In the genomic region with DNA sequence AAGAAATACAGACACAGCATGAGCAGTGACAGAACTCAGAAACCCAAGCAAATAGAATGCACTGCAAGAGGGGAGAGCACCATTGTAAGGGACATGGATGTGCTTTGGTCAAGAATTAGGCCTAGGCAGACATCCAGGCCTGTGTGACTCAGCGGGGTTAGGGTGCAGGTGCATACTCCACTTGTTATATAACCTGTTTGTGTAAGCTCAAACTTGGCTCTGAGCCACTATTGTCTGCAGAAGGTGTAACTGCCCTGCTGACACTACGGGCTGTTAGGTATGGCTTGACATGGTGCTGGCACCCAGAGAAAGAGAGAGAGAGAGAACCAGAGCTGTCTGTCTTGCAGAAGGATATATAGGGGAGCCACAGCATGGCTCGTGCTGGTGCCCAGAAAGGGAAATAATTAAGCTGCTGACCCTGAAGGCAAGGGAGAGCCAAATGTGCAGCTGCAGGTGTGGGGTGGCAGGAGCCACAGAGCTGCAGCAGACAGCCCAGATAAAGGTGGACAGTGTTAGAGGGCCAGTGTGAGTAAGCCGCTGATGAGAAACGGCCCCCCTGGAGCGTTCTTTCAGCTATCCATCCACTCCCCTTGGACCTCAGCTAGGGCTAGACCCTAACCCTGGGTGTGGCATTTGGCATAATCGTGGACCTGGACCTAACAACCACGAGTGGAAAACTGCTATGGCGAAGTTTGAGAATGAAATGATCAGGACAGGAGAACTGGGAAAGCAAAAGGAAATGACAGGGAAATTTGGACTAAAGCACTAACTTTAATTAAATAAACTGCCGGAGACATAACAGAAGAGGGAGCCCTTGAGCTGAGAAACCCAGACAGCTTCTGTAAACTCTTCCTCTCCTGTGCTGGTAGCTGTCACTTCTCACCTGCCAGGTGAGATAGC, we compare ENCODE assay signal across 9 cellular contexts.
DNase-seq lines count a peak whose midpoint lies in the region; ATAC-seq, FAIRE-seq and TF ChIP-seq lines count a peak whose summit lies in the region.
"Had no signal": no experiment of that assay in that cellular context is flagged by ENCODE, and none has a peak within 500 bp of the region (broad histone marks: within the 10 kb centered on the region; RNA-seq: fewer than 3 reads in every experiment).

No MANE protein-coding gene starts in this region.

- H3K4me3 Mint-ChIP-seq in nephron: no peak overlapping the region

- H3K18ac ChIP-seq in IMR-90 (ENCODE audit: low read depth, low read length): peak overlapping the region; percentile 97

- TF ChIP-seq POLR2A in IMR-90 (IDR thresholded peaks at IDR 0.05; ENCODE audit: low read depth, low read length) (no peak), endothelial cell of umbilical vein (IDR thresholded peaks at IDR 0.05; ENCODE audit: low read depth, low read length) (no peak), thyroid gland (IDR thresholded peaks at IDR 0.05) (no peak), H54 (IDR thresholded peaks at IDR 0.05; ENCODE audit: low read depth, low read length) (no peak)

- H3K4me1 Mint-ChIP-seq in nephron: no peaks in the 10 kb centered on the region

- 93% methylated on average over 3 of the region's 10 CpGs; no CpG with 5 or more reads in 1 of the 2 experiments for WGBS in IMR-90 (ENCODE audit: extremely low coverage in 2 of 2, insufficient read length in 1 of 2), 2 experiments
- 31 to 36% methylated on average over 10 of the region's 10 CpGs for WGBS in thyroid gland, 2 donors

- peak overlapping the region; percentile 92; the same call in 2 of the 3 replicates for H2BK15ac ChIP-seq in IMR-90 (ENCODE audit: low read depth, low read length)

- peak overlapping the region in 1 of 2 experiments; percentile 91; a peak in 3 of 4 replicates for H4K8ac ChIP-seq in IMR-90 (ENCODE audit: low read depth in 2 of 2, low read length in 2 of 2)

- intact Hi-C loops in IMR-90 (cut with micrococcal nuclease) (loop anchor here (1.0 to 10.0 kb wide), 9 partner anchors 92 to 1274 kb away; no protein-coding TSS in a partner anchor), endothelial cell of umbilical vein (cut with micrococcal nuclease) (loop anchor here (1.0 to 10.0 kb wide), 7 partner anchors 91 to 1282 kb away; no protein-coding TSS in a partner anchor), thyroid gland (cut with DNase I) (no loop called here)

- H3K27ac Mint-ChIP-seq in nephron: peak overlapping the region; percentile 31 to 88 (median 57)

- H3K9me1 ChIP-seq in IMR-90 (ENCODE audit: insufficient read depth, low read length) (0 out of 2 replicates have a peak, but pooled peaks cover 5% of the 10 kb centered on the region), endothelial cell of umbilical vein (replicated peaks; ENCODE audit: control insufficient read depth, extremely low read depth, insufficient read depth, low read length) (no peaks in the 10 kb centered on the region)

- DNase-seq in D341Med (ENCODE audit: low spot score): peak; percentile 50
- peak; percentile 63 for DNase-seq in IMR-90
- DNase-seq in OCI-M2 (lab: John Stamatoyannopoulos, UW; ENCODE audit: unreplicated experiment): peak; percentile 6
- DNase-seq in endothelial cell of umbilical vein (ENCODE audit: low read depth, low spot score): peak; percentile 73
- DNase-seq in thyroid gland: no peak
- DNase-seq in H54 (ENCODE audit: insufficient read length, low spot score): no peak

- in situ Hi-C loops in IMR-90 (cut with MboI; ENCODE audit: low sequenced_read_pairs): loop anchor here (5.0 to 25.0 kb wide), 3 partner anchors 88 to 1274 kb away; no protein-coding TSS in a partner anchor

- no peaks in the 10 kb centered on the region for H3K27me3 ChIP-seq in IMR-90 (ENCODE audit: control insufficient read depth, insufficient read depth, low read length)
- H3K27me3 ChIP-seq in endothelial cell of umbilical vein (ENCODE audit: control insufficient read depth in 2 of 2, insufficient read depth in 2 of 2, low read length in 2 of 2): no peaks in the 10 kb centered on the region
- H3K27me3 ChIP-seq in thyroid gland: no peaks in the 10 kb centered on the region
- H3K27me3 ChIP-seq: neutrophil had no signal

- H3K4me3 ChIP-seq in IMR-90 (ENCODE audit: insufficient read depth, low read depth, low read length) (no peak overlapping the region), endothelial cell of umbilical vein (replicated peaks in 1 of 3; ENCODE audit: insufficient read depth in 1 of 3, low read depth in 1 of 3, low read length in 3 of 3) (no peak overlapping the region), thyroid gland (replicated peaks in 1 of 3) (no peak overlapping the region)

- peaks cover 13% of the 10 kb centered on the region for H3K9me3 Mint-ChIP-seq in nephron

- peak overlapping the region; percentile 89 for H3K23ac ChIP-seq in IMR-90 (ENCODE audit: low read depth, low read length)

- ATAC-seq in GM19395 (IDR thresholded peaks at IDR 0.05; ENCODE audit: unreplicated experiment): peak; percentile 66
- peak; percentile 70 for ATAC-seq in IMR-90 (ENCODE audit: low read depth)

- TF ChIP-seq CTCF in IMR-90 (conservative IDR thresholded peaks at IDR 0.05; ENCODE audit: low read depth, low read length) (peak; percentile 80), endothelial cell of umbilical vein (IDR thresholded peaks at IDR 0.05; ENCODE audit: extremely low read depth in 1 of 2, insufficient read depth in 1 of 2, low read depth in 1 of 2, low read length in 2 of 2) (peak; percentile 56 to 62), nephron (IDR thresholded peaks at IDR 0.05; ENCODE audit: unreplicated experiment in 3 of 3) (peak; percentile 68 to 83 (median 77)), thyroid gland (IDR thresholded peaks at IDR 0.05) (peak in 1 of 6 experiments; percentile 39)

- peak overlapping the region; percentile 99 for H2BK20ac ChIP-seq in IMR-90 (ENCODE audit: low read depth, low read length)

- H3K14ac ChIP-seq in IMR-90 (replicated peaks; ENCODE audit: low read depth, low read length): peak overlapping the region; percentile 95

- H4K5ac ChIP-seq in IMR-90 (ENCODE audit: low read depth, low read length): peak overlapping the region; percentile 98

- POLR2A ChIA-PET in IMR-90 (lab: Charles Lee; ENCODE audit: unreplicated experiment): no interaction called here
- POLR2A ChIA-PET in endothelial cell of umbilical vein (lab: Charles Lee): no interaction called here

- no peaks in the 10 kb centered on the region for H3K79me2 ChIP-seq in endothelial cell of umbilical vein (ENCODE audit: control insufficient read depth, insufficient read depth, low read length)

- peak; percentile 90 for TF ChIP-seq RAD21 in IMR-90 (IDR thresholded peaks at IDR 0.05; ENCODE audit: low read length)

- H3K4me2 ChIP-seq in IMR-90 (ENCODE audit: low read depth, low read length): peak overlapping the region; percentile 73
- no peak overlapping the region for H3K4me2 ChIP-seq in endothelial cell of umbilical vein (ENCODE audit: insufficient read depth, low read length)

- no peak overlapping the region for H3K56ac ChIP-seq in IMR-90 (ENCODE audit: extremely low read depth, insufficient read depth, low read length)

- peak overlapping the region; percentile 84 for H2AFZ ChIP-seq in IMR-90 (replicated peaks; ENCODE audit: low read length, poor library complexity)
- H2AFZ ChIP-seq in endothelial cell of umbilical vein (ENCODE audit: low read depth, low read length): peak overlapping the region; percentile 42

- no peaks in the 10 kb centered on the region for H4K20me1 ChIP-seq in IMR-90 (ENCODE audit: insufficient read depth, low read length)
- no peaks in the 10 kb centered on the region for H4K20me1 ChIP-seq in endothelial cell of umbilical vein (replicated peaks; ENCODE audit: control insufficient read depth, extremely low read depth, insufficient read depth, low read length)

- H3K27me3 Mint-ChIP-seq in nephron (ENCODE audit: low read depth): peaks cover 3% of the 10 kb centered on the region

- peak overlapping the region; percentile 75; the same call in 1 of the 2 replicates for H3K27ac ChIP-seq in IMR-90 (ENCODE audit: insufficient read depth, low read length)
- H3K27ac ChIP-seq in endothelial cell of umbilical vein (ENCODE audit: insufficient read depth, low read depth, low read length): no peak overlapping the region
- no peak overlapping the region for H3K27ac ChIP-seq in thyroid gland
- H3K27ac ChIP-seq: neutrophil had no signal

- H3K79me1 ChIP-seq in IMR-90 (ENCODE audit: low read depth in 1 of 2, low read length in 2 of 2): no peaks in the 10 kb centered on the region

- H3K4me1 ChIP-seq in IMR-90 (ENCODE audit: control insufficient read depth, insufficient read depth, low read length) (peaks cover 9% of the 10 kb centered on the region), endothelial cell of umbilical vein (ENCODE audit: control insufficient read depth, extremely low read depth, insufficient read depth, low read length) (peaks cover 3% of the 10 kb centered on the region), thyroid gland (no peaks in the 10 kb centered on the region)

- CTCF ChIA-PET in IMR-90 (lab: Yijun Ruan, JAX) (interaction anchor here (0.7 to 1.6 kb wide), 6 partner anchors 10 to 790 kb away, joined by 3 to 5 read pairs (median 3); no protein-coding TSS in a partner anchor), endothelial cell of umbilical vein (lab: Charles Lee) (interaction anchor here (0.7 to 5.4 kb wide), 39 partner anchors 10 to 1686 kb away, joined by 3 to 64 read pairs (median 3); no protein-coding TSS in a partner anchor)

- H3K36me3 ChIP-seq in IMR-90 (ENCODE audit: control insufficient read depth, insufficient read depth, low read length): no peaks in the 10 kb centered on the region
- no peaks in the 10 kb centered on the region for H3K36me3 ChIP-seq in endothelial cell of umbilical vein (ENCODE audit: control insufficient read depth in 2 of 2, extremely low read depth in 1 of 2, insufficient read depth in 2 of 2, low read length in 2 of 2)
- no peaks in the 10 kb centered on the region for H3K36me3 ChIP-seq in thyroid gland
- H3K36me3 ChIP-seq: neutrophil had no signal

- H3K9me3 ChIP-seq in IMR-90 (ENCODE audit: control insufficient read depth, insufficient read depth, low read length) (peaks cover 3% of the 10 kb centered on the region), endothelial cell of umbilical vein (replicated peaks; ENCODE audit: control insufficient read depth, insufficient read depth, low read length) (no peaks in the 10 kb centered on the region), thyroid gland (no peaks in the 10 kb centered on the region)
- H3K9me3 ChIP-seq: neutrophil had no signal

- H3K4ac ChIP-seq in IMR-90 (ENCODE audit: low read depth, low read length): peak overlapping the region; percentile 99

- no TSS peak for BruUV-seq in IMR-90 (replicated peaks; lab: Mats Ljungman, UMichigan)
- no TSS peak for BruUV-seq in endothelial cell of umbilical vein (replicated peaks; lab: Mats Ljungman, UMichigan)

- dilution Hi-C loops in IMR-90 (cut with HindIII; ENCODE audit: low sequenced_read_pairs, unreplicated experiment) (no loop called here), endothelial cell of umbilical vein (cut with MboI; ENCODE audit: extremely low pct_ligation_motif_present, low sequenced_read_pairs) (no loop called here)

- H2BK120ac ChIP-seq in IMR-90 (ENCODE audit: low read depth, low read length): peak overlapping the region; percentile 100

- H3K9ac ChIP-seq in IMR-90 (ENCODE audit: low read depth, low read length) (peak overlapping the region; percentile 49), endothelial cell of umbilical vein (replicated peaks; ENCODE audit: extremely low read depth, insufficient read depth, low read length) (no peak overlapping the region)

- FAIRE-seq in endothelial cell of umbilical vein (lab: Jason Lieb, UNC): peak; percentile 79
- no peak for FAIRE-seq in H54 (lab: Jason Lieb, UNC)

- peak overlapping the region; percentile 49 for H2BK5ac ChIP-seq in IMR-90 (ENCODE audit: low read depth, low read length, poor library complexity, severe bottlenecking)

- peaks cover 5% of the 10 kb centered on the region for H3K36me3 Mint-ChIP-seq in nephron (ENCODE audit: low read depth)

- H2AK5ac ChIP-seq in IMR-90 (ENCODE audit: low read depth, low read length): peak overlapping the region; percentile 93

- peak overlapping the region; percentile 94 for H4K91ac ChIP-seq in IMR-90 (ENCODE audit: insufficient read depth, low read depth, low read length)

- peak overlapping the region; percentile 38 for H2AK9ac ChIP-seq in IMR-90 (replicated peaks; ENCODE audit: low read depth, low read length, poor library complexity)

Comparison
In these comparisons a context has a peak if more than half of its experiments do, and no peak if none do; other contexts are left out.
1. DNase-seq: peak in D341Med (single experiment), IMR-90 (single experiment), OCI-M2 (single experiment) and endothelial cell of umbilical vein (single experiment); none in thyroid gland (0 of 2) and H54 (single experiment).